8 cellular contexts compared by ENCODE assay signal in the genomic region with DNA sequence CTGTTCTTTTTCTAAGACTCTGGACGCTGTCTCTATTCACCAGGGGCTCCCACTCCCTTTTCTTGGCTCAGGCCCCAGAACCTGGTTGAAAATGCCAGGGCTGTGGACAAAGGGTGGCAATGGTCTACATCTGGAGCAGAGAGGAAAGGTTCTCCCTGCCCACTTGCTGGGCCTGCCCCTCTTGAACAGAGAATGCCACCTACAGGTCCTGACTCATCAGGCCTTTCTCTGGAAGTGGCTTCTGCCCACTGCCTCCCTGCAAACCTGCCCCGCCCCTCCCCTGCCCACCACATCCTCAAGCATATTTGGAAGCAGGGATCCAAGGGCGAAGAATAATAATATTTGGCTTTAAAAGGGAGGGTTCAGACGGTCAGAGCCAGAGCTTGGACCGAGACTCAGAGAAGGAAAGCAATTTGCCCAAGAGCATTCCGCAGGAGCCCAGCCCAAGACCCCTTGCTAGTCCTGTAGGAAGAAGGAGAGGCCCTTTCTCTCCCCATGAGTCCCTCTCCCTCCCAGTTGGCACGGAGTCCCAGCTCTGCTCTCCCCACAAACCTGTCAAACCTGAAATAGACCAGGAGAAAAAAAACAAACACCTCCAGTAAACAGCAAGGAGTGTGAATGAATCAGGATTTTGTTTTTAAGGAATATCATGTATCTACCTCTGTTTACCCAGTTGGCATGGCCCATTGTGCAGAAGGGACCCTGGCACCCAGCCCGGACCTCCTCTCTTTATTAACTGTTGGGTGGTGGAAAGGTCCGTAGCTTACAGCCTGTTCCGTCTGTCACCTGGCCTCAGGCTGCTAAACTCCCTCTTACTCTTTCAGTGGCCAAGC. TPM values are rescaled to one million over a fixed set of nuclear protein-coding genes. Genes with fewer than 3 reads are reported as not detected.
DNase-seq lines count a peak whose midpoint lies in the region; ATAC-seq, FAIRE-seq and TF ChIP-seq lines count a peak whose summit lies in the region.

No MANE protein-coding gene starts in this region.

- no peak for TF ChIP-seq POLR2A in NB4 (IDR thresholded peaks at IDR 0.05; ENCODE audit: extremely low read depth, insufficient read length)

- FAIRE-seq in urothelium cell line (lab: Jason Lieb, UNC), result no peak

- H3K27me3 Mint-ChIP-seq in Calu3 (ENCODE audit: unreplicated experiment), result no peaks in the 10 kb centered on the region
- H3K27me3 Mint-ChIP-seq in glutamatergic neuron (ENCODE audit: unreplicated experiment), result peaks cover 4% of the 10 kb centered on the region

- no peak for TF ChIP-seq CTCF in Calu3 (IDR thresholded peaks at IDR 0.05; ENCODE audit: unreplicated experiment)
- TF ChIP-seq CTCF in NB4 (IDR thresholded peaks at IDR 0.05; ENCODE audit: low read depth, low read length), result no peak
- no peak for TF ChIP-seq CTCF in glutamatergic neuron (IDR thresholded peaks at IDR 0.05; ENCODE audit: partially characterized antibody, unreplicated experiment)

- DNase-seq in Calu3, result peak; percentile 79
- DNase-seq in NB4 (ENCODE audit: low read depth), result peak; percentile 59
- DNase-seq in activated CD4-positive, alpha-beta T cell treated with anti-CD3 and anti-CD28 coated beads, Interleukin-2, amount 50 U/mL, for 4 hours, result peak; percentile 23 to 24
- DNase-seq in left colon, result peak; percentile 78 to 83
- peak; percentile 75 for DNase-seq in urothelium cell line (ENCODE audit: low spot score)
- no peak for DNase-seq in central memory CD4-positive, alpha-beta T cell
- DNase-seq in glutamatergic neuron, result no peak

- ATAC-seq in left colon, result peak; percentile 41
- ATAC-seq in HG02981 (IDR thresholded peaks at IDR 0.05; ENCODE audit: unreplicated experiment), result no peak

- no TSS peak for BruUV-seq in Calu3 (replicated peaks; lab: Mats Ljungman, UMichigan)

- CTCF ChIA-PET in Calu3 (lab: Charles Lee), result interaction anchor here (1.1 to 1.2 kb wide), 2 partner anchors 10 to 12 kb away, joined by 4 read pairs; no protein-coding TSS in a partner anchor

- H3K27ac Mint-ChIP-seq in Calu3 (ENCODE audit: unreplicated experiment), result peak overlapping the region; percentile 92
- no peak overlapping the region for H3K27ac Mint-ChIP-seq in glutamatergic neuron (ENCODE audit: unreplicated experiment)

- H3K4me1 Mint-ChIP-seq in Calu3 (ENCODE audit: low read depth, unreplicated experiment) (peaks cover 44% of the 10 kb centered on the region), glutamatergic neuron (ENCODE audit: low read depth, unreplicated experiment) (peaks cover 9% of the 10 kb centered on the region)

- H3K4me3 ChIP-seq in NB4 (ENCODE audit: low read depth, low read length), result no peak overlapping the region

- H3K36me3 Mint-ChIP-seq in Calu3 (ENCODE audit: insufficient read depth, unreplicated experiment) (peaks cover 29% of the 10 kb centered on the region), glutamatergic neuron (ENCODE audit: unreplicated experiment) (no peaks in the 10 kb centered on the region)

- intact Hi-C loops in Calu3 (cut with micrococcal nuclease; ENCODE audit: unreplicated experiment) (no loop called here), left colon (cut with DNase I, micrococcal nuclease) (no loop called here)

- H3K4me3 Mint-ChIP-seq in Calu3 (ENCODE audit: low read depth, unreplicated experiment) (peak overlapping the region; percentile 42), glutamatergic neuron (ENCODE audit: unreplicated experiment) (no peak overlapping the region)

- H3K9me3 Mint-ChIP-seq in Calu3 (ENCODE audit: low read depth, unreplicated experiment), result no peaks in the 10 kb centered on the region
- H3K9me3 Mint-ChIP-seq in glutamatergic neuron (ENCODE audit: unreplicated experiment), result peaks cover 2% of the 10 kb centered on the region

RNA-seq across cellular contexts. Expression of a gene that starts 37.8 kb away (rescaled TPM):
- total RNA-seq in Calu3 (2022) (5.9 and 7.5 TPM in 2 replicates), left colon (10 to 100 TPM in 1 of 2 donors, 1 to 10 TPM in 1; 9.0 to 15.0 TPM), glutamatergic neuron (ENCODE audit: unreplicated experiment) (402 TPM)

Comparison
In these comparisons a context has a peak if more than half of its experiments do, and no peak if none do; other contexts are left out.
1. DNase-seq: peak in Calu3 (single experiment), NB4 (single experiment), activated CD4-positive, alpha-beta T cell treated with anti-CD3 and anti-CD28 coated beads, Interleukin-2, amount 50 U/mL, for 4 hours (2 of 2), left colon (2 of 2) and urothelium cell line (single experiment); none in central memory CD4-positive, alpha-beta T cell (single experiment) and glutamatergic neuron (single experiment).
2. RNA of a gene that starts 37.8 kb away (total RNA-seq): 402 TPM in glutamatergic neuron (single experiment); 9.0 to 15.0 TPM in left colon and 5.9 to 7.5 TPM in Calu3; every median in the first group is over 10 times any median in the second.